ENCODE assay signal across 19 cellular contexts in the genomic region with DNA sequence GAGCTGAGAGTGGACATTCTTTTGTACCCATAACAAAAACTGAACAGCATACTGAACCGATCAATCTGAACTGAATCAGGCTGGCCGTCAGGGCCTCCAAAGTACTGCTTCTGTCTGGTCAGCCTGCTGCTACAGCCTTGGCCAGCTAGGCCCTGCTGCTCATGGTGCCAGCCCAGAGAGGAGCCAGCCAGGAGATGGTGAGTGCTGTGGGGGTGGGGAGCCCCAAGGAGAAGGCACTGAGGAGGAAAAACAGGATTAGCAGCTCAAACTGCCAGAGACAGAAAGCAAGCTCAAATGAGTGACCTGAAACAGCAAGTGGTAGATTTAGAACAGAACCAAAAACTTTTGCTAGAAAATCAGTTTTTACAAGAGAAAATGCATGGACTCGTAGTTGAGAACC. TPM values are rescaled to one million over a fixed set of nuclear protein-coding genes. Genes with fewer than 3 reads are reported as not detected.
DNase-seq lines count a peak whose midpoint lies in the region; ATAC-seq and TF ChIP-seq lines count a peak whose summit lies in the region.
"Had no signal": no experiment of that assay in that cellular context is flagged by ENCODE, and none has a peak within 500 bp of the region (broad histone marks: within the 10 kb centered on the region; RNA-seq: fewer than 3 reads in every experiment).

No MANE protein-coding gene starts in this region.

- peaks cover 50% of the 10 kb centered on the region for H3K36me3 Mint-ChIP-seq in activated CD8-positive, alpha-beta T cell treated with anti-CD3 and anti-CD28 coated beads, Interleukin-2, amount 10 ng/mL, durations not matched to agents 7 days and 5 days (ENCODE audit: low read depth)
- H3K36me3 Mint-ChIP-seq in activated CD8-positive, alpha-beta T cell treated with anti-CD3 and anti-CD28 coated beads for 36 hours (ENCODE audit: low read depth): peaks cover 44% of the 10 kb centered on the region

- no peaks in the 10 kb centered on the region for H3K9me3 ChIP-seq in MG63
- H3K9me3 ChIP-seq in effector memory CD4-positive, alpha-beta T cell (ENCODE audit: control insufficient read depth, low read length): no peaks in the 10 kb centered on the region
- H3K9me3 ChIP-seq: esophagus squamous epithelium, transverse colon had no signal

- CTCF ChIA-PET in activated CD8-positive, alpha-beta T cell treated with anti-CD3 and anti-CD28 coated beads, Interleukin-2, amount 10 ng/mL, durations not matched to agents 7 days and 5 days (lab: Charles Lee): interaction anchor here (0.8 to 1.5 kb wide), 3 partner anchors 10 to 18 kb away, joined by 3 read pairs; no protein-coding TSS in a partner anchor
- CTCF ChIA-PET in activated CD8-positive, alpha-beta T cell treated with anti-CD3 and anti-CD28 coated beads for 36 hours (lab: Charles Lee): interaction anchor here (1.2 kb wide), 1 partner anchor 37 kb away, joined by 4 read pairs; the partner anchor contains the start of gene REEP5

- no peak for TF ChIP-seq CTCF in activated CD8-positive, alpha-beta T cell treated with anti-CD3 and anti-CD28 coated beads for 36 hours (IDR thresholded peaks at IDR 0.05)

- peak overlapping the region; percentile 40 for H3K27ac Mint-ChIP-seq in activated CD8-positive, alpha-beta T cell treated with anti-CD3 and anti-CD28 coated beads, Interleukin-2, amount 10 ng/mL, durations not matched to agents 7 days and 5 days
- no peak overlapping the region for H3K27ac Mint-ChIP-seq in activated CD8-positive, alpha-beta T cell treated with anti-CD3 and anti-CD28 coated beads for 36 hours
- H3K27ac Mint-ChIP-seq: mesothelial cell of epicardium had no signal

- intact Hi-C loops in activated CD8-positive, alpha-beta T cell treated with anti-CD3 and anti-CD28 coated beads for 36 hours (cut with micrococcal nuclease): loop anchor here (10.0 kb wide), 1 partner anchor 80 kb away; no protein-coding TSS in a partner anchor

- peaks cover 87% of the 10 kb centered on the region for H3K36me3 ChIP-seq in MG63
- peaks cover 29% of the 10 kb centered on the region for H3K36me3 ChIP-seq in effector memory CD4-positive, alpha-beta T cell (ENCODE audit: control insufficient read depth, insufficient read depth, low read length)

- no peak for DNase-seq in activated CD8-positive, alpha-beta T cell treated with anti-CD3 and anti-CD28 coated beads, Interleukin-2, amount 10 ng/mL, durations not matched to agents 7 days and 5 days
- DNase-seq in activated CD8-positive, alpha-beta T cell treated with anti-CD3 and anti-CD28 coated beads for 36 hours: no peak
- DNase-seq in MG63 (peak; percentile 15), pons (ENCODE audit: low spot score) (peak; percentile 38), DMS153 (lab: John Stamatoyannopoulos, UW) (no peak)
- no peak for DNase-seq in effector memory CD4-positive, alpha-beta T cell
- DNase-seq: activated CD4-positive, alpha-beta T cell treated with anti-CD3 and anti-CD28 coated beads, Interleukin-2, amount 50 U/mL, for 1 hour; esophagus squamous epithelium; glutamatergic neuron; GM23248; NCI-H2029 treated with DMSO at 0.1 percent for 48 hours; NCI-H510A treated with DMSO at 0.1 percent for 48 hours; SIG-M5; stimulated activated CD4-positive, alpha-beta T cell treated with anti-CD3 and anti-CD28 coated beads, Interleukin-4, amount 100 ng/mL, for 24 hours; T-helper 9 cell; transverse colon had no signal

- peaks cover 23% of the 10 kb centered on the region for H3K4me1 ChIP-seq in effector memory CD4-positive, alpha-beta T cell (ENCODE audit: control insufficient read depth, insufficient read depth, low read length, poor library complexity, severe bottlenecking)
- H3K4me1 ChIP-seq: transverse colon had no signal

- no peaks in the 10 kb centered on the region for H3K27me3 Mint-ChIP-seq in activated CD8-positive, alpha-beta T cell treated with anti-CD3 and anti-CD28 coated beads, Interleukin-2, amount 10 ng/mL, durations not matched to agents 7 days and 5 days (ENCODE audit: low read depth)
- H3K27me3 Mint-ChIP-seq in activated CD8-positive, alpha-beta T cell treated with anti-CD3 and anti-CD28 coated beads for 36 hours: no peaks in the 10 kb centered on the region

- H3K9me3 Mint-ChIP-seq in activated CD8-positive, alpha-beta T cell treated with anti-CD3 and anti-CD28 coated beads, Interleukin-2, amount 10 ng/mL, durations not matched to agents 7 days and 5 days (ENCODE audit: insufficient read depth): peaks cover 4% of the 10 kb centered on the region
- peaks cover 5% of the 10 kb centered on the region for H3K9me3 Mint-ChIP-seq in activated CD8-positive, alpha-beta T cell treated with anti-CD3 and anti-CD28 coated beads for 36 hours
- H3K9me3 Mint-ChIP-seq: mesothelial cell of epicardium had no signal

- H3K4me1 Mint-ChIP-seq in activated CD8-positive, alpha-beta T cell treated with anti-CD3 and anti-CD28 coated beads, Interleukin-2, amount 10 ng/mL, durations not matched to agents 7 days and 5 days (ENCODE audit: low read depth): peaks cover 54% of the 10 kb centered on the region
- H3K4me1 Mint-ChIP-seq in activated CD8-positive, alpha-beta T cell treated with anti-CD3 and anti-CD28 coated beads for 36 hours (ENCODE audit: low read depth): peaks cover 31% of the 10 kb centered on the region
- H3K4me1 Mint-ChIP-seq: mesothelial cell of epicardium had no signal

- H3K27ac ChIP-seq in effector memory CD4-positive, alpha-beta T cell (ENCODE audit: insufficient read depth, low read length, poor library complexity, severe bottlenecking): peak overlapping the region; percentile 43
- H3K27ac ChIP-seq: esophagus squamous epithelium, GM23248, transverse colon had no signal

- H3K4me3 Mint-ChIP-seq in activated CD8-positive, alpha-beta T cell treated with anti-CD3 and anti-CD28 coated beads, Interleukin-2, amount 10 ng/mL, durations not matched to agents 7 days and 5 days: no peak overlapping the region
- no peak overlapping the region for H3K4me3 Mint-ChIP-seq in activated CD8-positive, alpha-beta T cell treated with anti-CD3 and anti-CD28 coated beads for 36 hours
- H3K4me3 Mint-ChIP-seq: mesothelial cell of epicardium had no signal

- H3K27me3 ChIP-seq in MG63: no peaks in the 10 kb centered on the region
- H3K27me3 ChIP-seq in effector memory CD4-positive, alpha-beta T cell (replicated peaks; ENCODE audit: control insufficient read depth, insufficient read depth, low read length, poor library complexity, severe bottlenecking): no peaks in the 10 kb centered on the region
- H3K27me3 ChIP-seq: esophagus squamous epithelium, transverse colon had no signal

- no peak overlapping the region for H3K4me3 ChIP-seq in MG63
- no peak overlapping the region for H3K4me3 ChIP-seq in effector memory CD4-positive, alpha-beta T cell (ENCODE audit: insufficient read depth, low read depth, low read length, poor library complexity, severe bottlenecking)
- H3K4me3 ChIP-seq: esophagus squamous epithelium, GM23248, transverse colon had no signal

- POLR2A ChIA-PET in activated CD8-positive, alpha-beta T cell treated with anti-CD3 and anti-CD28 coated beads, Interleukin-2, amount 10 ng/mL, durations not matched to agents 7 days and 5 days (lab: Charles Lee): interaction anchor here (1.0 kb wide), 1 partner anchor 91 kb away, joined by 4 read pairs; the partner anchor contains the start of gene DCP2
- POLR2A ChIA-PET in activated CD8-positive, alpha-beta T cell treated with anti-CD3 and anti-CD28 coated beads for 36 hours (lab: Charles Lee): interaction anchor here (0.9 to 1.4 kb wide), 3 partner anchors 11 to 36 kb away, joined by 3 to 5 read pairs (median 3); no protein-coding TSS in a partner anchor

- no peak for ATAC-seq in activated CD8-positive, alpha-beta T cell treated with anti-CD3 and anti-CD28 coated beads, Interleukin-2, amount 10 ng/mL, durations not matched to agents 7 days and 5 days
- ATAC-seq in activated CD8-positive, alpha-beta T cell treated with anti-CD3 and anti-CD28 coated beads for 36 hours: no peak
- ATAC-seq in HG02588 (IDR thresholded peaks at IDR 0.05; ENCODE audit: unreplicated experiment): no peak
- ATAC-seq in GM18907 (IDR thresholded peaks at IDR 0.05; ENCODE audit: unreplicated experiment): no peak

RNA-seq across cellular contexts. Expression of gene SRP19, which starts 23.9 kb away (rescaled TPM):
- 10 to 100 TPM; 51.2 to 56.6 TPM for total RNA-seq in activated CD8-positive, alpha-beta T cell treated with anti-CD3 and anti-CD28 coated beads, Interleukin-2, amount 10 ng/mL, durations not matched to agents 7 days and 5 days
- 10 to 100 TPM; 45.6 to 47.0 TPM for total RNA-seq in activated CD8-positive, alpha-beta T cell treated with anti-CD3 and anti-CD28 coated beads for 36 hours
- total RNA-seq in MG63 (2014; rRNA removed; shearing (Covaris generic); ENCODE audit: low replicate concordance): 90.4 and 208 TPM in 2 replicates

RNA-seq across cellular contexts. Expression of gene REEP5, which starts 37.0 kb away (rescaled TPM):
- total RNA-seq in activated CD8-positive, alpha-beta T cell treated with anti-CD3 and anti-CD28 coated beads, Interleukin-2, amount 10 ng/mL, durations not matched to agents 7 days and 5 days: 10 to 100 TPM; 77.6 to 85.0 TPM
- 10 to 100 TPM; 38.0 to 40.6 TPM for total RNA-seq in activated CD8-positive, alpha-beta T cell treated with anti-CD3 and anti-CD28 coated beads for 36 hours
- total RNA-seq in MG63 (2014; rRNA removed; shearing (Covaris generic); ENCODE audit: low replicate concordance): 18.5 and 25.3 TPM in 2 replicates

Comparison
In these comparisons a context has a peak if more than half of its experiments do, and no peak if none do; other contexts are left out.
1. DNase-seq: peak in MG63 (single experiment) and pons (single experiment); none in activated CD8-positive, alpha-beta T cell treated with anti-CD3 and anti-CD28 coated beads, Interleukin-2, amount 10 ng/mL, durations not matched to agents 7 days and 5 days (single experiment), activated CD8-positive, alpha-beta T cell treated with anti-CD3 and anti-CD28 coated beads for 36 hours (single experiment), effector memory CD4-positive, alpha-beta T cell (0 of 3) and DMS153 (single experiment).